8 cellular contexts compared by ENCODE assay signal in genomic region chr17:81386646-81387234, GRCh38. TPM values are rescaled to one million over a fixed set of nuclear protein-coding genes. Genes with fewer than 3 reads are reported as not detected.
DNase-seq lines count a peak whose midpoint lies in the region; ATAC-seq and TF ChIP-seq lines count a peak whose summit lies in the region.

No MANE protein-coding gene starts in this region.

- no peak for TF ChIP-seq POLR2A in prostate gland (IDR thresholded peaks at IDR 0.05)

- H3K9me3 Mint-ChIP-seq in activated T-helper 17 cell treated with anti-CD3 and anti-CD28 coated beads, Interleukin-2, amount 50 U/mL, for 72 hours = no peaks in the 10 kb centered on the region

- H3K36me3 Mint-ChIP-seq in activated T-helper 17 cell treated with anti-CD3 and anti-CD28 coated beads, Interleukin-2, amount 50 U/mL, for 72 hours (ENCODE audit: low read depth) = no peaks in the 10 kb centered on the region

- peak; percentile 61 for ATAC-seq in activated T-helper 17 cell treated with anti-CD3 and anti-CD28 coated beads, Interleukin-2, amount 50 U/mL, for 72 hours (replicated peaks)
- ATAC-seq in left cardiac atrium (peak; percentile 61 to 62), HG03139 (IDR thresholded peaks at IDR 0.05; ENCODE audit: unreplicated experiment) (no peak)

- peaks cover 26% of the 10 kb centered on the region for H3K27me3 Mint-ChIP-seq in activated T-helper 17 cell treated with anti-CD3 and anti-CD28 coated beads, Interleukin-2, amount 50 U/mL, for 72 hours

- under 1% methylated on average over 56 of the region's 82 CpGs for WGBS in prostate gland

- no peaks in the 10 kb centered on the region for H3K27me3 ChIP-seq in prostate gland (replicated peaks; ENCODE audit: insufficient read depth)

- no peak overlapping the region for H3K27ac Mint-ChIP-seq in activated T-helper 17 cell treated with anti-CD3 and anti-CD28 coated beads, Interleukin-2, amount 50 U/mL, for 72 hours

- DNase-seq in NCI-H345 (lab: John Stamatoyannopoulos, UW) (peak; percentile 56), NCI-H345 treated with DMSO at 0.1 percent for 48 hours (lab: John Stamatoyannopoulos, UW; ENCODE audit: unreplicated experiment) (no peak), left cardiac atrium (peak; percentile 57), prostate gland (ENCODE audit: low spot score) (no peak)
- DNase-seq in stimulated activated naive CD4-positive, alpha-beta T cell treated with Interleukin-2 at 50 U/mL for 16 hours (lab: John Stamatoyannopoulos, UW) = no peak
- no peak for DNase-seq in activated CD4-positive, alpha-beta T cell treated with anti-CD3 and anti-CD28 coated beads, Interleukin-2, amount 50 U/mL, for 4 hours

- no peaks in the 10 kb centered on the region for H3K9me3 ChIP-seq in prostate gland

- H3K4me1 Mint-ChIP-seq in activated T-helper 17 cell treated with anti-CD3 and anti-CD28 coated beads, Interleukin-2, amount 50 U/mL, for 72 hours = no peaks in the 10 kb centered on the region

- intact Hi-C loops in left cardiac atrium (cut with DNase I) (no loop called here), prostate gland (cut with DNase I) (loop anchor here (5.0 kb wide), 1 partner anchor 96 kb away; no protein-coding TSS in a partner anchor)

- TF ChIP-seq CTCF in prostate gland (IDR thresholded peaks at IDR 0.05) = no peak

- H3K4me3 Mint-ChIP-seq in activated T-helper 17 cell treated with anti-CD3 and anti-CD28 coated beads, Interleukin-2, amount 50 U/mL, for 72 hours = peak overlapping the region; percentile 57

- H3K4me1 ChIP-seq in prostate gland (replicated peaks) = peaks cover 18% of the 10 kb centered on the region

- H3K4me3 ChIP-seq in prostate gland = peak overlapping the region; percentile 62 to 86

- no peaks in the 10 kb centered on the region for H3K36me3 ChIP-seq in prostate gland

- H3K27ac ChIP-seq in prostate gland = peak overlapping the region; percentile 98 to 99

RNA-seq across cellular contexts. Expression of gene BAHCC1, which starts 8.5 kb away (rescaled TPM):
- under 1 TPM in 1 of 2 donors, not detected in 1; 0.26 TPM for total RNA-seq in activated T-helper 17 cell treated with anti-CD3 and anti-CD28 coated beads, Interleukin-2, amount 50 U/mL, for 72 hours
- total RNA-seq in left cardiac atrium (1 to 10 TPM; 8.3 to 9.9 TPM), prostate gland (10 to 100 TPM; 11.4 to 28.9 TPM)

Comparison
In these comparisons a context has a peak if more than half of its experiments do, and no peak if none do; other contexts are left out.
1. DNase-seq: peak in NCI-H345 (single experiment) and left cardiac atrium (single experiment); none in NCI-H345 treated with DMSO at 0.1 percent for 48 hours (single experiment), prostate gland (single experiment), stimulated activated naive CD4-positive, alpha-beta T cell treated with Interleukin-2 at 50 U/mL for 16 hours (single experiment) and activated CD4-positive, alpha-beta T cell treated with anti-CD3 and anti-CD28 coated beads, Interleukin-2, amount 50 U/mL, for 4 hours (0 of 2).
2. RNA of gene BAHCC1, which starts 8.5 kb away (total RNA-seq): 11.4 to 28.9 TPM in prostate gland and 8.3 to 9.9 TPM in left cardiac atrium; 0.26 TPM in activated T-helper 17 cell treated with anti-CD3 and anti-CD28 coated beads, Interleukin-2, amount 50 U/mL, for 72 hours; every median in the first group is over 4 times any median in the second.